In the genomic region with DNA sequence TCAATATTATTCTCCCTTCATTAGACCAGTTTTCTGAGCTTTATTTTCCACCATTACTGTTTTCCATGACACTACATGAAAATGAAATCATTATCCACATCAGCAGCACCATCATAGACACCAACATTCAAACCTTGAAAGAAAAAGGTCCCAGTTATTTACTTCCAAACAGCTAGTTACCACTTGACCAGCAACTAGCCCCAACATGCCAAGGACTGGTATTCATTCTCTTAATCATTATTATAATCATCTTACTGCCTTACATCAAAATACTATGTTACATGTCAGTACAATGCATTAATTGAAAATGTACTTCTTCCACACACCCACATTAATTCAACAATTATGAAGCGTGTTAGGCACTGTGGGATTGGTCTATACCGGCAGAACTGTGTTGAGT, we compare ENCODE assay signal across 24 cellular contexts.
DNase-seq lines count a peak whose midpoint lies in the region; ATAC-seq, FAIRE-seq and TF ChIP-seq lines count a peak whose summit lies in the region.
"Had no signal": no experiment of that assay in that cellular context is flagged by ENCODE, and none has a peak within 500 bp of the region (broad histone marks: within the 10 kb centered on the region; RNA-seq: fewer than 3 reads in every experiment).

No MANE protein-coding gene starts in this region.

- peak; percentile 28 for DNase-seq in mammary epithelial cell
- DNase-seq in breast epithelium (ENCODE audit: low spot score in 2 of 2) = no peak
- DNase-seq in bronchial epithelial cell (ENCODE audit: low read depth) = peak; percentile 75
- peak; percentile 44 to 70 for DNase-seq in foreskin keratinocyte
- DNase-seq in mesenchymal stem cell = no peak
- DNase-seq: 8988T; ACHN; AML-193; BE2C; CD4-positive, alpha-beta T cell; CD8-positive, alpha-beta memory T cell; DMS 273 treated with DMSO at 0.1 percent for 48 hours; DMS79; EL; GDM1; GOT3 had no signal

- no peak overlapping the region for H3K18ac ChIP-seq in mesenchymal stem cell (ENCODE audit: low read depth in 1 of 2, low read length in 2 of 2)

- no peak overlapping the region for H3K23ac ChIP-seq in mesenchymal stem cell (ENCODE audit: low read length in 2 of 2)

- no peak for FAIRE-seq in bronchial epithelial cell (lab: Jason Lieb, UNC)
- FAIRE-seq: A549, D721Med, GM12878, GM18507, H54 had no signal

- intact Hi-C loops in mammary epithelial cell (cut with micrococcal nuclease) (no loop called here), breast epithelium (cut with DNase I; ENCODE audit: low total_unique reads) (no loop called here)

- H3K79me1 ChIP-seq in mesenchymal stem cell (replicated peaks; ENCODE audit: low read length, poor library complexity, severe bottlenecking) = no peaks in the 10 kb centered on the region

- H4K20me1 ChIP-seq in mammary epithelial cell (ENCODE audit: insufficient read depth, low read length) = no peaks in the 10 kb centered on the region
- H4K20me1 ChIP-seq: BLaER1 treated with 17β-estradiol and CSF1 and Interleukin-3, amounts not matched to agents 10 nM and 100 nM had no signal

- no peak for TF ChIP-seq POLR2A in breast epithelium (IDR thresholded peaks at IDR 0.05)

- H3K27ac ChIP-seq in mammary epithelial cell (ENCODE audit: insufficient read depth, low read depth, low read length) = no peak overlapping the region
- no peak overlapping the region for H3K27ac ChIP-seq in breast epithelium
- H3K27ac ChIP-seq in foreskin keratinocyte = no peak overlapping the region
- no peak overlapping the region for H3K27ac ChIP-seq in mesenchymal stem cell (ENCODE audit: low read length, poor library complexity, severe bottlenecking)
- H3K27ac ChIP-seq: A549; BLaER1 treated with 17β-estradiol and CSF1 and Interleukin-3, amounts not matched to agents 10 nM and 100 nM had no signal

- H4K91ac ChIP-seq in mesenchymal stem cell (ENCODE audit: low read length) = no peak overlapping the region

- H2BK5ac ChIP-seq in mesenchymal stem cell (ENCODE audit: low read depth, low read length, poor library complexity, severe bottlenecking) = no peak overlapping the region

- TF ChIP-seq CTCF in mammary epithelial cell (conservative IDR thresholded peaks at IDR 0.05 in 1 of 2, IDR thresholded peaks at IDR 0.05 in 1 of 2; ENCODE audit: extremely low read depth in 1 of 2, insufficient read depth in 1 of 2, low read depth in 1 of 2, low read length in 2 of 2) = no peak
- no peak for TF ChIP-seq CTCF in breast epithelium (IDR thresholded peaks at IDR 0.05)
- no peak for TF ChIP-seq CTCF in bronchial epithelial cell (IDR thresholded peaks at IDR 0.05; ENCODE audit: insufficient read depth, low read length, severe bottlenecking)
- TF ChIP-seq CTCF in foreskin keratinocyte (conservative IDR thresholded peaks at IDR 0.05) = no peak

- H2BK12ac ChIP-seq in mesenchymal stem cell (ENCODE audit: low read length in 2 of 2) = no peak overlapping the region

- ATAC-seq in foreskin keratinocyte (peak; percentile 37), HG02610 (IDR thresholded peaks at IDR 0.05; ENCODE audit: unreplicated experiment) (no peak)
- ATAC-seq: A549, GM12878 had no signal

- in situ Hi-C loops in mammary epithelial cell (cut with MboI; ENCODE audit: low sequenced_read_pairs in 2 of 2) = no loop called here

- H3K14ac ChIP-seq in mesenchymal stem cell (ENCODE audit: low read length in 2 of 2) = no peak overlapping the region

- H3K27me3 ChIP-seq in mammary epithelial cell (ENCODE audit: insufficient read depth, low read length) (no peaks in the 10 kb centered on the region), breast epithelium (no peaks in the 10 kb centered on the region), bronchial epithelial cell (ENCODE audit: control insufficient read depth, insufficient read depth, low read length) (no peaks in the 10 kb centered on the region), foreskin keratinocyte (no peaks in the 10 kb centered on the region), mesenchymal stem cell (ENCODE audit: control insufficient read depth in 1 of 2, insufficient read depth in 1 of 2, low read length in 2 of 2) (no peaks in the 10 kb centered on the region)
- H3K27me3 ChIP-seq: BE2C had no signal

- CTCF ChIA-PET in mammary epithelial cell (lab: Charles Lee; ENCODE audit: low non-redundant PET) = no interaction called here

- dilution Hi-C loops in mammary epithelial cell (cut with HindIII; ENCODE audit: low sequenced_read_pairs) = no loop called here

- 39% methylated on average over 2 of the region's 2 CpGs for WGBS in mammary epithelial cell (ENCODE audit: low coverage, missing lambda C conversion rate)
- WGBS in mesenchymal stem cell = no CpG with 5 or more reads among the region's 2 CpGs

- no peak overlapping the region for H2BK15ac ChIP-seq in mesenchymal stem cell (ENCODE audit: low read depth, poor library complexity, severe bottlenecking)

- H3K4ac ChIP-seq in mesenchymal stem cell (ENCODE audit: low read depth in 1 of 2, low read length in 2 of 2) = no peak overlapping the region

- no peak overlapping the region for H4K8ac ChIP-seq in mesenchymal stem cell (ENCODE audit: low read length)

- no peak overlapping the region for H2BK120ac ChIP-seq in mesenchymal stem cell (ENCODE audit: low read depth, low read length)

- H3K36me3 ChIP-seq in mammary epithelial cell (ENCODE audit: insufficient read depth, low read length) (no peaks in the 10 kb centered on the region), breast epithelium (no peaks in the 10 kb centered on the region), bronchial epithelial cell (ENCODE audit: control insufficient read depth, insufficient read depth, low read length) (no peaks in the 10 kb centered on the region), mesenchymal stem cell (ENCODE audit: control insufficient read depth in 1 of 2, insufficient read depth in 2 of 2, low read depth in 1 of 2, low read length in 2 of 2) (no peaks in the 10 kb centered on the region)
- H3K36me3 ChIP-seq: BE2C; BLaER1 treated with 17β-estradiol and CSF1 and Interleukin-3, amounts not matched to agents 10 nM and 100 nM; HAP-1 had no signal

- H3K9me3 ChIP-seq in mammary epithelial cell (replicated peaks; ENCODE audit: insufficient read depth, low read length) (no peaks in the 10 kb centered on the region), breast epithelium (no peaks in the 10 kb centered on the region), mesenchymal stem cell (ENCODE audit: control insufficient read depth, low read length) (no peaks in the 10 kb centered on the region)
- H3K9me3 ChIP-seq: A549; BE2C; BLaER1 treated with 17β-estradiol and CSF1 and Interleukin-3, amounts not matched to agents 10 nM and 100 nM; HAP-1 had no signal

- BruUV-seq in mammary epithelial cell (replicated peaks; lab: Mats Ljungman, UMichigan) = no TSS peak

- H3K4me1 ChIP-seq in mammary epithelial cell (ENCODE audit: insufficient read depth, low read length) (no peaks in the 10 kb centered on the region), breast epithelium (no peaks in the 10 kb centered on the region), foreskin keratinocyte (peaks cover 10% of the 10 kb centered on the region), mesenchymal stem cell (ENCODE audit: control insufficient read depth, insufficient read depth, low read depth, low read length) (no peaks in the 10 kb centered on the region)
- H3K4me1 ChIP-seq: A549; BE2C; BLaER1 treated with 17β-estradiol and CSF1 and Interleukin-3, amounts not matched to agents 10 nM and 100 nM had no signal

- H3K9ac ChIP-seq in mammary epithelial cell (ENCODE audit: insufficient read depth, low read length) (no peak overlapping the region), mesenchymal stem cell (ENCODE audit: low read length) (no peak overlapping the region)
- H3K9ac ChIP-seq: BLaER1 treated with 17β-estradiol and CSF1 and Interleukin-3, amounts not matched to agents 10 nM and 100 nM had no signal

- H2AK5ac ChIP-seq in mesenchymal stem cell (ENCODE audit: low read length, severe bottlenecking) = no peak overlapping the region

- no peak overlapping the region for H2AFZ ChIP-seq in mammary epithelial cell (ENCODE audit: low read depth, low read length)
- no peak overlapping the region for H2AFZ ChIP-seq in mesenchymal stem cell (ENCODE audit: low read depth, low read length)

- H3K4me2 ChIP-seq in mammary epithelial cell (ENCODE audit: insufficient read depth, low read depth, low read length) (no peak overlapping the region), mesenchymal stem cell (ENCODE audit: low read length, poor library complexity, severe bottlenecking) (no peak overlapping the region)
- H3K4me2 ChIP-seq: A549; BLaER1 treated with 17β-estradiol and CSF1 and Interleukin-3, amounts not matched to agents 10 nM and 100 nM had no signal

- H3K4me3 ChIP-seq in mammary epithelial cell (replicated peaks in 1 of 3; ENCODE audit: insufficient read depth in 1 of 3, low read depth in 2 of 3, low read length in 3 of 3) (no peak overlapping the region), breast epithelium (no peak overlapping the region), bronchial epithelial cell (ENCODE audit: low read depth, low read length) (no peak overlapping the region), mesenchymal stem cell (ENCODE audit: insufficient read depth in 1 of 2, low read depth in 1 of 2, low read length in 2 of 2) (no peak overlapping the region)
- H3K4me3 ChIP-seq: A549; BLaER1 treated with 17β-estradiol and CSF1 and Interleukin-3, amounts not matched to agents 10 nM and 100 nM; GM12878; HAP-1 had no signal

- H3K79me2 ChIP-seq in mammary epithelial cell (ENCODE audit: insufficient read depth, low read length) = no peaks in the 10 kb centered on the region

Comparison
In these comparisons a context has a peak if more than half of its experiments do, and no peak if none do; other contexts are left out.
1. DNase-seq: peak in mammary epithelial cell (single experiment), bronchial epithelial cell (single experiment) and foreskin keratinocyte (2 of 2); none in breast epithelium (0 of 2) and mesenchymal stem cell (single experiment).